In genomic region chr9:129575818-129576217, GRCh38 we compare ENCODE assay signal across 23 cellular contexts. TPM values are rescaled to one million over a fixed set of nuclear protein-coding genes. Genes with fewer than 3 reads are reported as not detected.
A peak's percentile ranks its signal among the peaks of the same experiment; 100 is the strongest.
DNase-seq lines count a peak whose midpoint lies in the region; ATAC-seq and TF ChIP-seq lines count a peak whose summit lies in the region.
"Had no signal": no experiment of that assay in that cellular context is flagged by ENCODE, and none has a peak within 500 bp of the region (broad histone marks: within the 10 kb centered on the region; RNA-seq: fewer than 3 reads in every experiment).

No MANE protein-coding gene starts in this region.

- H3K4me1 Mint-ChIP-seq in T-helper 1 cell treated with Interleukin-12 subunit alpha and Interleukin-12 subunit beta and Interleukin-4 antibody, amounts not matched to agents 30 μg/mL and 1 μg/mL, for 36 hours (ENCODE audit: low read depth) = peaks cover 43% of the 10 kb centered on the region
- H3K4me1 Mint-ChIP-seq in WTC11 (peaks cover 4% of the 10 kb centered on the region), progenitor cell of endocrine pancreas (ENCODE audit: low read depth) (peaks cover 13% of the 10 kb centered on the region)

- H3K79me2 ChIP-seq in fibroblast of lung (ENCODE audit: control insufficient read depth, insufficient read depth, low read length) = no peaks in the 10 kb centered on the region

- H3K27me3 Mint-ChIP-seq in T-helper 1 cell treated with Interleukin-12 subunit alpha and Interleukin-12 subunit beta and Interleukin-4 antibody, amounts not matched to agents 30 μg/mL and 1 μg/mL, for 36 hours (ENCODE audit: low read depth) = no peaks in the 10 kb centered on the region
- peaks cover 11% of the 10 kb centered on the region for H3K27me3 Mint-ChIP-seq in WTC11 (ENCODE audit: low read depth)
- H3K27me3 Mint-ChIP-seq in progenitor cell of endocrine pancreas = no peaks in the 10 kb centered on the region
- H3K27me3 Mint-ChIP-seq: activated naive CD8-positive, alpha-beta T cell treated with anti-CD3 and anti-CD28 coated beads for 36 hours had no signal

- no peak overlapping the region for H3K4me3 ChIP-seq in fibroblast of lung (replicated peaks in 1 of 4; ENCODE audit: control extremely low read depth in 1 of 4, insufficient read depth in 1 of 4, low read depth in 3 of 4, low read length in 4 of 4)
- H3K4me3 ChIP-seq: left lung, prostate gland, spleen, tibial nerve had no signal

- H3K27me3 ChIP-seq in fibroblast of lung (ENCODE audit: control insufficient read depth, insufficient read depth, low read length) = no peaks in the 10 kb centered on the region
- H3K27me3 ChIP-seq: foreskin keratinocyte, left lung, spleen, tibial nerve had no signal

- H3K27ac Mint-ChIP-seq in T-helper 1 cell treated with Interleukin-12 subunit alpha and Interleukin-12 subunit beta and Interleukin-4 antibody, amounts not matched to agents 30 μg/mL and 1 μg/mL, for 36 hours = peak overlapping the region; percentile 61
- H3K27ac Mint-ChIP-seq in WTC11 = peak overlapping the region; percentile 49
- H3K27ac Mint-ChIP-seq in progenitor cell of endocrine pancreas = peak overlapping the region; percentile 62
- H3K27ac Mint-ChIP-seq: activated naive CD8-positive, alpha-beta T cell treated with anti-CD3 and anti-CD28 coated beads for 36 hours; activated T-cell treated with anti-CD3 and anti-CD28 coated beads, Interleukin-2, amount 50 U/mL, for 24 hours had no signal

- no peak overlapping the region for H3K9ac ChIP-seq in fibroblast of lung (ENCODE audit: insufficient read depth, low read length)

- H4K20me1 ChIP-seq in fibroblast of lung (ENCODE audit: control insufficient read depth, extremely low read depth, insufficient read depth, low read length) = no peaks in the 10 kb centered on the region

- POLR2A ChIA-PET in WTC11 (lab: Charles Lee) = interaction anchor here (0.5 kb wide), 1 partner anchor 717 kb away, joined by 3 read pairs; no protein-coding TSS in a partner anchor

- no peak for DNase-seq in T-helper 1 cell
- DNase-seq in WTC11 (ENCODE audit: low spot score) = no peak
- no peak for DNase-seq in fibroblast of lung (ENCODE audit: low read depth in 2 of 2)
- DNase-seq in progenitor cell of endocrine pancreas (ENCODE audit: low spot score, unreplicated experiment) = no peak
- DNase-seq in NCI-H345 treated with DMSO at 0.1 percent for 48 hours (lab: John Stamatoyannopoulos, UW; ENCODE audit: unreplicated experiment) = no peak
- no peak for DNase-seq in NCI-H510A (lab: John Stamatoyannopoulos, UW)
- DNase-seq in RKO (ENCODE audit: low spot score) = no peak
- DNase-seq: 8988T; activated CD4-positive, alpha-beta T cell treated with anti-CD3 and anti-CD28 coated beads for 4 hours; activated naive CD8-positive, alpha-beta T cell treated with anti-CD3 and anti-CD28 coated beads for 36 hours; activated T-cell treated with anti-CD3 and anti-CD28 coated beads, Interleukin-2, amount 50 U/mL, for 24 hours; central memory CD4-positive, alpha-beta T cell; DMS53; foreskin keratinocyte; left lung; NCI-H1436; NCI-H2171 treated with DMSO at 0.1 percent for 48 hours; spleen had no signal

- H3K9me3 ChIP-seq in fibroblast of lung (ENCODE audit: control insufficient read depth, insufficient read depth, low read depth, low read length) = no peaks in the 10 kb centered on the region
- H3K9me3 ChIP-seq: prostate gland, tibial nerve had no signal

- H3K9me3 Mint-ChIP-seq in T-helper 1 cell treated with Interleukin-12 subunit alpha and Interleukin-12 subunit beta and Interleukin-4 antibody, amounts not matched to agents 30 μg/mL and 1 μg/mL, for 36 hours = peaks cover 7% of the 10 kb centered on the region
- H3K9me3 Mint-ChIP-seq in WTC11 (peaks cover 7% of the 10 kb centered on the region), progenitor cell of endocrine pancreas (ENCODE audit: low read depth) (peaks cover 6% of the 10 kb centered on the region)

- H3K4me1 ChIP-seq in fibroblast of lung (ENCODE audit: control insufficient read depth, extremely low read depth, insufficient read depth, low read length) = peaks cover 18% of the 10 kb centered on the region
- H3K4me1 ChIP-seq: prostate gland had no signal

- peaks cover 15% of the 10 kb centered on the region for H3K36me3 Mint-ChIP-seq in T-helper 1 cell treated with Interleukin-12 subunit alpha and Interleukin-12 subunit beta and Interleukin-4 antibody, amounts not matched to agents 30 μg/mL and 1 μg/mL, for 36 hours (ENCODE audit: low read depth)
- H3K36me3 Mint-ChIP-seq in WTC11 (peaks cover 6% of the 10 kb centered on the region), progenitor cell of endocrine pancreas (ENCODE audit: insufficient read depth) (no peaks in the 10 kb centered on the region)

- H3K27ac ChIP-seq in fibroblast of lung (ENCODE audit: insufficient read depth, low read length) = peak overlapping the region; percentile 65
- H3K27ac ChIP-seq: foreskin keratinocyte, tibial nerve had no signal

- H2AFZ ChIP-seq in fibroblast of lung (ENCODE audit: low read length) = peak overlapping the region; percentile 41

- CTCF ChIA-PET in WTC11 (lab: Charles Lee) = interaction anchor here (0.7 to 1.1 kb wide), 3 partner anchors 11 to 27 kb away, joined by 3 read pairs; no protein-coding TSS in a partner anchor

- no peaks in the 10 kb centered on the region for H3K36me3 ChIP-seq in fibroblast of lung (ENCODE audit: control insufficient read depth, insufficient read depth, low read length)
- H3K36me3 ChIP-seq: left lung, prostate gland, spleen, tibial nerve had no signal

- ATAC-seq in WTC11 = no peak
- ATAC-seq: foreskin keratinocyte, left lung had no signal

- H3K4me3 Mint-ChIP-seq in T-helper 1 cell treated with Interleukin-12 subunit alpha and Interleukin-12 subunit beta and Interleukin-4 antibody, amounts not matched to agents 30 μg/mL and 1 μg/mL, for 36 hours = peak overlapping the region; percentile 3
- H3K4me3 Mint-ChIP-seq in WTC11 (no peak overlapping the region), progenitor cell of endocrine pancreas (ENCODE audit: low read depth) (no peak overlapping the region)
- H3K4me3 Mint-ChIP-seq: activated naive CD8-positive, alpha-beta T cell treated with anti-CD3 and anti-CD28 coated beads for 36 hours; activated T-cell treated with anti-CD3 and anti-CD28 coated beads, Interleukin-2, amount 50 U/mL, for 24 hours had no signal

- TF ChIP-seq CTCF in WTC11 (IDR thresholded peaks at IDR 0.05) = no peak
- no peak for TF ChIP-seq CTCF in fibroblast of lung (conservative IDR thresholded peaks at IDR 0.05 in 1 of 2, IDR thresholded peaks at IDR 0.05 in 1 of 2; ENCODE audit: low read depth in 1 of 2, low read length in 2 of 2)
- TF ChIP-seq CTCF in progenitor cell of endocrine pancreas (IDR thresholded peaks at IDR 0.05; ENCODE audit: unreplicated experiment) = no peak

- H3K4me2 ChIP-seq in fibroblast of lung (ENCODE audit: extremely low read depth, insufficient read depth, low read length) = no peak overlapping the region

TF ChIP-seq in WTC11, 78 proteins besides CTCF, POLR2A, EP300 and RAD21:
- TF ChIP-seq ZBTB43 (CRISPR knock-in tag; IDR thresholded peaks at IDR 0.05) (0 out of 2 replicates have a peak, but pooled peaks have one; percentile 39), ELF4 (CRISPR knock-in tag; IDR thresholded peaks at IDR 0.05; ENCODE audit: low read depth) (no peak), ZNF121 (CRISPR knock-in tag; IDR thresholded peaks at IDR 0.05) (no peak)

RNA-seq across cellular contexts. Expression of gene C9orf50, which starts 45.1 kb away (rescaled TPM):
- 0.11 TPM in 1 of 3 replicates, not detected in the others for total RNA-seq in WTC11 (2021)
- total RNA-seq in fibroblast of lung = 0.17 and 0.26 TPM in 2 replicates
- 0.14 and 0.16 TPM in 2 replicates for polyA plus RNA-seq in fibroblast of lung
- polyA plus RNA-seq in fibroblast of lung (2012) = 0.12 TPM in 1 of 2 replicates, not detected in the other
- polyA minus RNA-seq in fibroblast of lung (ENCODE audit: low replicate concordance) = not detected in 2 replicates
- total RNA-seq in progenitor cell of endocrine pancreas = 0.27 and 0.43 TPM in 2 replicates
- total RNA-seq: activated naive CD8-positive, alpha-beta T cell treated with anti-CD3 and anti-CD28 coated beads for 36 hours; foreskin keratinocyte; left lung; prostate gland; T-helper 2 cell treated with Interferon-gamma antibody and Interleukin-4, amounts not matched to agents 100 ng/mL and 5 ng/mL, for 36 hours had no signal
- polyA plus RNA-seq: CD14-positive monocyte, foreskin keratinocyte had no signal

RNA-seq across cellular contexts. Expression of gene NTMT1, which starts 50.1 kb away (rescaled TPM):
- 55.4 to 71.1 TPM (median 58.1 TPM) in 3 replicates for total RNA-seq in WTC11 (2021)
- total RNA-seq in fibroblast of lung = 33.1 and 34.2 TPM in 2 replicates
- polyA plus RNA-seq in fibroblast of lung = 51.9 and 62.1 TPM in 2 replicates
- 64.3 and 83.1 TPM in 2 replicates for polyA plus RNA-seq in fibroblast of lung (2012)
- 33.0 and 46.7 TPM in 2 replicates for polyA minus RNA-seq in fibroblast of lung (ENCODE audit: low replicate concordance)
- 25.9 and 26.8 TPM in 2 replicates for total RNA-seq in progenitor cell of endocrine pancreas
